In the genomic region with DNA sequence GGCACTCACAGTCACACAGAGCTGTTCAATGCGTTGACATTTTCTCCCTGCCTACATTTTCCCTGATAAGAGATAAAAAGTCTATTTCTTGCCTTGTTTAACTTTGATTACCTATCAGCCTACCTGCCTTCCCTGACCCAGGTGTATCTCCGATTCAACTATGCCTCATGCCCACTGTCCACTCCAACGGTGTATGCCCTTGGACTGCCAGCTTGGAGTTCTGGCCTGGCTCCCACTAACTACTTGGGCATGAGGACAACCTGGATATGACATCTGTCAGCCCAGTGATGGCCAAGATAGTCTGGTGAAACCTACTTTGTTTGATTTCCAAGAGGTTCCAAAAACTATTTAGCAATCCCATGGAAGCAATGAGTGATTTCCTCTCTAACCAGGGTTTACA, we compare ENCODE assay signal across 8 cellular contexts.
"Had no signal": no experiment of that assay in that cellular context is flagged by ENCODE, and none has a peak within 500 bp of the region (broad histone marks: within the 10 kb centered on the region; RNA-seq: fewer than 3 reads in every experiment).

No MANE protein-coding gene starts in this region.

- H3K4me3 ChIP-seq: GM23248, HAP-1 had no signal

- H3K36me3 ChIP-seq: HAP-1 had no signal

- H3K9me3 ChIP-seq: HAP-1 had no signal

- H2AFZ ChIP-seq: GM23248 had no signal

- DNase-seq: GM23248, GOT3, H7, HFFc6, KBM-7 had no signal

- H3K9ac ChIP-seq: GM23248 had no signal

- ATAC-seq: HCT116 had no signal

- H3K27ac ChIP-seq: GM23248, HL-60 had no signal
